24 cellular contexts compared by ENCODE assay signal in genomic region chr5:43680286-43680685, GRCh38.
"Had no signal": no experiment of that assay in that cellular context is flagged by ENCODE, and none has a peak within 500 bp of the region (broad histone marks: within the 10 kb centered on the region; RNA-seq: fewer than 3 reads in every experiment).

No MANE protein-coding gene starts in this region.

- H3K27ac ChIP-seq: neutrophil, pancreas, right lobe of liver, stomach had no signal

- H3K9me3 ChIP-seq: neutrophil, pancreas, right lobe of liver, stomach had no signal

- H3K9me3 Mint-ChIP-seq: activated CD4-positive, alpha-beta T cell treated with anti-CD3 and anti-CD28 coated beads, Interleukin-2, amount 10 ng/mL, durations not matched to agents 24 days and 14 days; activated naive CD4-positive, alpha-beta T cell treated with anti-CD3 and anti-CD28 coated beads for 36 hours; activated naive CD8-positive, alpha-beta T cell treated with anti-CD3 and anti-CD28 coated beads, Interleukin-2, amount 50 U/mL, for 24 hours; activated T-cell treated with anti-CD3 and anti-CD28 coated beads, Interleukin-2, amount 50 U/mL, for 24 hours; activated T-helper 2 cell treated with anti-CD3 and anti-CD28 coated beads, Interferon-gamma antibody, Interleukin-2, Interleukin-4, amounts not matched to agents 10 μg/mL and 5 μg/mL and 100 μg/mL, durations not matched to agents 14 hours and 24 hours and 36 hours; natural killer cell treated with Interleukin-12 subunit alpha and Interleukin-12 subunit beta and Interleukin-15 and Interleukin-18, amount 100 ng/mL, for 72 hours; stimulated activated effector memory CD8-positive, alpha-beta T cell treated with anti-CD3 and anti-CD28 coated beads, Interleukin-12 subunit alpha, Interleukin-12 subunit beta, amount 100 ng/mL, for 72 hours; type B pancreatic cell had no signal

- H3K4me1 ChIP-seq: right lobe of liver had no signal

- H3K27ac Mint-ChIP-seq: activated CD4-positive, alpha-beta T cell treated with anti-CD3 and anti-CD28 coated beads, Interleukin-2, amount 10 ng/mL, durations not matched to agents 24 days and 14 days; activated CD8-positive, alpha-beta T cell treated with anti-CD3 and anti-CD28 coated beads, Interleukin-2, amount 10 ng/mL, durations not matched to agents 7 days and 5 days; activated naive CD4-positive, alpha-beta T cell treated with anti-CD3 and anti-CD28 coated beads for 36 hours; activated naive CD8-positive, alpha-beta T cell treated with anti-CD3 and anti-CD28 coated beads, Interleukin-2, amount 50 U/mL, for 24 hours; activated T-cell treated with anti-CD3 and anti-CD28 coated beads, Interleukin-2, amount 50 U/mL, for 24 hours; activated T-helper 2 cell treated with anti-CD3 and anti-CD28 coated beads, Interferon-gamma antibody, Interleukin-2, Interleukin-4, amounts not matched to agents 10 μg/mL and 5 μg/mL and 100 μg/mL, durations not matched to agents 14 hours and 24 hours and 36 hours; stimulated activated effector memory CD8-positive, alpha-beta T cell treated with anti-CD3 and anti-CD28 coated beads, Interleukin-12 subunit alpha, Interleukin-12 subunit beta, amount 100 ng/mL, for 72 hours; type B pancreatic cell had no signal

- H3K27me3 ChIP-seq: neutrophil, pancreas, right lobe of liver, stomach had no signal

- H3K27me3 Mint-ChIP-seq: activated CD4-positive, alpha-beta T cell treated with anti-CD3 and anti-CD28 coated beads, Interleukin-2, amount 10 ng/mL, durations not matched to agents 24 days and 14 days; activated naive CD8-positive, alpha-beta T cell treated with anti-CD3 and anti-CD28 coated beads, Interleukin-2, amount 50 U/mL, for 24 hours; activated T-cell treated with anti-CD3 and anti-CD28 coated beads, Interleukin-2, amount 50 U/mL, for 24 hours; natural killer cell treated with Interleukin-12 subunit alpha and Interleukin-12 subunit beta and Interleukin-15 and Interleukin-18, amount 100 ng/mL, for 72 hours; type B pancreatic cell had no signal

- H3K4me3 ChIP-seq: lung, pancreas, right lobe of liver, smooth muscle cell, stomach had no signal

- DNase-seq: activated CD4-positive, alpha-beta T cell treated with anti-CD3 and anti-CD28 coated beads, Interleukin-2, amount 10 ng/mL, durations not matched to agents 24 days and 14 days; activated CD8-positive, alpha-beta T cell treated with anti-CD3 and anti-CD28 coated beads, Interleukin-2, amount 10 ng/mL, durations not matched to agents 7 days and 5 days; activated naive CD4-positive, alpha-beta T cell treated with anti-CD3 and anti-CD28 coated beads for 36 hours; activated naive CD8-positive, alpha-beta T cell treated with anti-CD3 and anti-CD28 coated beads, Interleukin-2, amount 50 U/mL, for 24 hours; activated T-cell treated with anti-CD3 and anti-CD28 coated beads, Interleukin-2, amount 50 U/mL, for 24 hours; aorta; cerebellar nuclear complex; cortex of kidney; erythroblast; glutamatergic neuron; hypothalamus; islet precursor cell; left colon; pancreas; right lobe of liver; stimulated activated CD4-positive, alpha-beta T cell treated with anti-CD3 and anti-CD28 coated beads, Interleukin-4, amount 100 ng/mL, for 24 hours; stomach had no signal

- ATAC-seq: activated CD8-positive, alpha-beta T cell treated with anti-CD3 and anti-CD28 coated beads, Interleukin-2, amount 10 ng/mL, durations not matched to agents 7 days and 5 days; activated naive CD8-positive, alpha-beta T cell treated with anti-CD3 and anti-CD28 coated beads, Interleukin-2, amount 50 U/mL, for 24 hours; left colon; natural killer cell treated with Interleukin-12 subunit alpha and Interleukin-12 subunit beta and Interleukin-15 and Interleukin-18, amount 100 ng/mL, for 72 hours; pancreas; right lobe of liver; stimulated activated effector memory CD8-positive, alpha-beta T cell treated with anti-CD3 and anti-CD28 coated beads, Interleukin-12 subunit alpha, Interleukin-12 subunit beta, amount 100 ng/mL, for 72 hours had no signal

- H3K4me3 Mint-ChIP-seq: activated CD4-positive, alpha-beta T cell treated with anti-CD3 and anti-CD28 coated beads, Interleukin-2, amount 10 ng/mL, durations not matched to agents 24 days and 14 days; activated CD8-positive, alpha-beta T cell treated with anti-CD3 and anti-CD28 coated beads, Interleukin-2, amount 10 ng/mL, durations not matched to agents 7 days and 5 days; activated naive CD4-positive, alpha-beta T cell treated with anti-CD3 and anti-CD28 coated beads for 36 hours; activated naive CD8-positive, alpha-beta T cell treated with anti-CD3 and anti-CD28 coated beads, Interleukin-2, amount 50 U/mL, for 24 hours; activated T-cell treated with anti-CD3 and anti-CD28 coated beads, Interleukin-2, amount 50 U/mL, for 24 hours; natural killer cell treated with Interleukin-12 subunit alpha and Interleukin-12 subunit beta and Interleukin-15 and Interleukin-18, amount 100 ng/mL, for 72 hours; stimulated activated effector memory CD8-positive, alpha-beta T cell treated with anti-CD3 and anti-CD28 coated beads, Interleukin-12 subunit alpha, Interleukin-12 subunit beta, amount 100 ng/mL, for 72 hours; type B pancreatic cell had no signal

- H3K36me3 Mint-ChIP-seq: natural killer cell treated with Interleukin-12 subunit alpha and Interleukin-12 subunit beta and Interleukin-15 and Interleukin-18, amount 100 ng/mL, for 72 hours had no signal
